ENCODE assay signal across 15 cellular contexts in genomic region chr20:14924433-14924832, GRCh38.
"Had no signal": no experiment of that assay in that cellular context is flagged by ENCODE, and none has a peak within 500 bp of the region (broad histone marks: within the 10 kb centered on the region; RNA-seq: fewer than 3 reads in every experiment).

No MANE protein-coding gene starts in this region.

- H3K4me3 Mint-ChIP-seq: activated CD4-positive, alpha-beta T cell treated with anti-CD3 and anti-CD28 coated beads, Interleukin-2, amount 10 ng/mL, durations not matched to agents 7 days and 5 days; activated naive CD4-positive, alpha-beta T cell treated with anti-CD3 and anti-CD28 coated beads for 36 hours; activated T-cell treated with anti-CD3 and anti-CD28 coated beads, Interleukin-2, amount 50 U/mL, for 4 hours; dendritic cell treated with granulocyte-macrophage colony-stimulating factor and Interleukin-4, amounts not matched to agents 40 ng/mL and 50 ng/mL, for 4 days; nephron progenitor cell had no signal

- H3K4me1 ChIP-seq: ascending aorta had no signal

- H3K4me3 ChIP-seq: ascending aorta, hepatocyte, thyroid gland had no signal

- H3K27ac ChIP-seq: ascending aorta, hepatocyte, thyroid gland had no signal

- H3K27ac Mint-ChIP-seq: activated CD4-positive, alpha-beta T cell treated with anti-CD3 and anti-CD28 coated beads, Interleukin-2, amount 10 ng/mL, durations not matched to agents 7 days and 5 days; activated naive CD4-positive, alpha-beta T cell treated with anti-CD3 and anti-CD28 coated beads for 36 hours; dendritic cell treated with granulocyte-macrophage colony-stimulating factor and Interleukin-4, amounts not matched to agents 40 ng/mL and 50 ng/mL, for 4 days; nephron progenitor cell had no signal

- H3K9me3 ChIP-seq: ascending aorta, thyroid gland had no signal

- DNase-seq: activated CD4-positive, alpha-beta T cell treated with anti-CD3 and anti-CD28 coated beads, Interleukin-2, amount 10 ng/mL, durations not matched to agents 7 days and 5 days; activated CD8-positive, alpha-beta memory T cell treated with anti-CD3 and anti-CD28 coated beads, Interleukin-2, amount 50 U/mL, for 4 hours; activated naive CD4-positive, alpha-beta T cell treated with anti-CD3 and anti-CD28 coated beads for 36 hours; activated T-cell treated with anti-CD3 and anti-CD28 coated beads, Interleukin-2, amount 50 U/mL, for 4 hours; effector memory CD4-positive, alpha-beta T cell; mesendoderm; nephron progenitor cell; nucleus accumbens; stimulated activated naive CD4-positive, alpha-beta T cell; T1000; thyroid gland had no signal

- H3K9me3 Mint-ChIP-seq: nephron progenitor cell had no signal

- ATAC-seq: activated CD4-positive, CD25-positive, alpha-beta regulatory T cell treated with anti-CD3 and anti-CD28 coated beads, Interleukin-2, amount 50 U/mL, for 24 hours; activated T-cell treated with anti-CD3 and anti-CD28 coated beads, Interleukin-2, amount 50 U/mL, for 4 hours had no signal

- H3K27me3 ChIP-seq: ascending aorta, hepatocyte, thyroid gland had no signal

- H3K4me1 Mint-ChIP-seq: activated CD4-positive, alpha-beta T cell treated with anti-CD3 and anti-CD28 coated beads, Interleukin-2, amount 10 ng/mL, durations not matched to agents 7 days and 5 days had no signal

- H3K36me3 ChIP-seq: ascending aorta, thyroid gland had no signal

- H3K27me3 Mint-ChIP-seq: activated CD4-positive, alpha-beta T cell treated with anti-CD3 and anti-CD28 coated beads, Interleukin-2, amount 10 ng/mL, durations not matched to agents 7 days and 5 days; dendritic cell treated with granulocyte-macrophage colony-stimulating factor and Interleukin-4, amounts not matched to agents 40 ng/mL and 50 ng/mL, for 4 days had no signal
